ENCODE assay signal across 11 cellular contexts in genomic region chr7:144384071-144384470, GRCh38. TPM values are rescaled to one million over a fixed set of nuclear protein-coding genes. Genes with fewer than 3 reads are reported as not detected.
DNase-seq lines count a peak whose midpoint lies in the region; ATAC-seq and TF ChIP-seq lines count a peak whose summit lies in the region.
"Had no signal": no experiment of that assay in that cellular context is flagged by ENCODE, and none has a peak within 500 bp of the region (broad histone marks: within the 10 kb centered on the region; RNA-seq: fewer than 3 reads in every experiment).

No MANE protein-coding gene starts in this region.

- no peak overlapping the region for H3K4me3 ChIP-seq in endodermal cell (ENCODE audit: low read length)
- H3K4me3 ChIP-seq: pancreas, stomach had no signal

- H3K4me1 Mint-ChIP-seq in endodermal cell: peaks cover 14% of the 10 kb centered on the region
- H3K4me1 Mint-ChIP-seq in stimulated activated naive B cell treated with anti-CD40 and anti-IgM and Interleukin-4, amounts not matched to agents 10 μg/mL and 1 μg/mL and 100 μg/mL, for 72 hours: peaks cover 10 to 19% of the 10 kb centered on the region in 2 donors

- DNase-seq in endodermal cell (peak; percentile 45), T-helper 1 cell (no peak), NCI-H1930 (lab: John Stamatoyannopoulos, UW) (no peak), SIG-M5 treated with dmso at 0.1 percent for 504 hours (lab: John Stamatoyannopoulos, UW; ENCODE audit: unreplicated experiment) (no peak)
- no peak for DNase-seq in stimulated activated naive B cell treated with anti-CD40 and anti-IgM and Interleukin-4, amounts not matched to agents 10 μg/mL and 1 μg/mL and 100 μg/mL, for 72 hours
- DNase-seq: NCI-H2029, pancreas, stomach had no signal

- no peak for TF ChIP-seq CTCF in endodermal cell (conservative IDR thresholded peaks at IDR 0.05)

- H3K9me3 ChIP-seq in endodermal cell (ENCODE audit: control insufficient read depth, low read length): no peaks in the 10 kb centered on the region
- H3K9me3 ChIP-seq: pancreas, stomach had no signal

- H3K9me3 Mint-ChIP-seq in endodermal cell: no peaks in the 10 kb centered on the region
- no peaks in the 10 kb centered on the region for H3K9me3 Mint-ChIP-seq in stimulated activated naive B cell treated with anti-CD40 and anti-IgM and Interleukin-4, amounts not matched to agents 10 μg/mL and 1 μg/mL and 100 μg/mL, for 72 hours

- H3K27ac ChIP-seq in endodermal cell (ENCODE audit: low read depth, low read length): no peak overlapping the region
- H3K27ac ChIP-seq: pancreas, stomach had no signal

- no peaks in the 10 kb centered on the region for H3K27me3 Mint-ChIP-seq in endodermal cell (ENCODE audit: insufficient read depth)
- no peaks in the 10 kb centered on the region for H3K27me3 Mint-ChIP-seq in stimulated activated naive B cell treated with anti-CD40 and anti-IgM and Interleukin-4, amounts not matched to agents 10 μg/mL and 1 μg/mL and 100 μg/mL, for 72 hours

- ATAC-seq in GM21381 (IDR thresholded peaks at IDR 0.05; ENCODE audit: unreplicated experiment): peak; percentile 45
- ATAC-seq in HG03469 (IDR thresholded peaks at IDR 0.05; ENCODE audit: unreplicated experiment): peak; percentile 96
- peak; percentile 89 to 95 for ATAC-seq in stimulated activated naive B cell treated with anti-CD40 and anti-IgM and Interleukin-4, amounts not matched to agents 10 μg/mL and 1 μg/mL and 100 μg/mL, for 72 hours (replicated peaks)

- peak overlapping the region; percentile 9 for H3K27ac Mint-ChIP-seq in endodermal cell
- peak overlapping the region; percentile 44 for H3K27ac Mint-ChIP-seq in stimulated activated naive B cell treated with anti-CD40 and anti-IgM and Interleukin-4, amounts not matched to agents 10 μg/mL and 1 μg/mL and 100 μg/mL, for 72 hours

- WGBS in endodermal cell (ENCODE audit: insufficient coverage in 1 of 2, insufficient read length in 1 of 2), 2 experiments: 91 to 96% methylated on average over 4 of the region's 4 CpGs

- H3K36me3 ChIP-seq in endodermal cell (ENCODE audit: control insufficient read depth, insufficient read depth, low read length): peaks cover 14% of the 10 kb centered on the region

- H3K4me1 ChIP-seq in endodermal cell (ENCODE audit: control insufficient read depth, insufficient read depth, low read length): no peaks in the 10 kb centered on the region
- H3K4me1 ChIP-seq: pancreas had no signal

- no peaks in the 10 kb centered on the region for H3K27me3 ChIP-seq in endodermal cell (ENCODE audit: control insufficient read depth, insufficient read depth, low read length, poor library complexity, severe bottlenecking)
- H3K27me3 ChIP-seq: pancreas, stomach had no signal

- H3K9ac ChIP-seq in endodermal cell (ENCODE audit: extremely low read depth, low read length, poor library complexity, severe bottlenecking): no peak overlapping the region

- H3K36me3 Mint-ChIP-seq in endodermal cell (ENCODE audit: low read depth): peaks cover 17% of the 10 kb centered on the region
- H3K36me3 Mint-ChIP-seq in stimulated activated naive B cell treated with anti-CD40 and anti-IgM and Interleukin-4, amounts not matched to agents 10 μg/mL and 1 μg/mL and 100 μg/mL, for 72 hours: peaks cover 3 to 5% of the 10 kb centered on the region in 2 donors

- H3K4me3 Mint-ChIP-seq in endodermal cell: no peak overlapping the region
- H3K4me3 Mint-ChIP-seq in stimulated activated naive B cell treated with anti-CD40 and anti-IgM and Interleukin-4, amounts not matched to agents 10 μg/mL and 1 μg/mL and 100 μg/mL, for 72 hours: no peak overlapping the region

RNA-seq across cellular contexts. Expression of gene NOBOX, which starts 19.4 kb away (rescaled TPM):
- total RNA-seq in endodermal cell: not detected
- polyA plus RNA-seq in endodermal cell (2013, experiment 1 of 2): not detected
- not detected for polyA plus RNA-seq in endodermal cell (2013, experiment 2 of 2)
- total RNA-seq: endothelial cell of umbilical vein, pancreas, stomach had no signal
- polyA plus RNA-seq: endothelial cell of umbilical vein, pancreas, stomach had no signal

RNA-seq across cellular contexts. Expression of gene ARHGEF5, which starts 28.9 kb away (rescaled TPM):
- 10 to 100 TPM; 22.8 to 43.1 TPM for total RNA-seq in endodermal cell
- 4.6 TPM for polyA plus RNA-seq in endodermal cell (2013, experiment 1 of 2)
- 5.6 TPM for polyA plus RNA-seq in endodermal cell (2013, experiment 2 of 2)

Comparison
In these comparisons a context has a peak if more than half of its experiments do, and no peak if none do; other contexts are left out.
1. ATAC-seq: peak in every context shown above with its lines; median percentile 96 in HG03469; 92 in stimulated activated naive B cell treated with anti-CD40 and anti-IgM and Interleukin-4, amounts not matched to agents 10 μg/mL and 1 μg/mL and 100 μg/mL, for 72 hours; 45 in GM21381.